In genomic region chr11:88508808-88509581, GRCh38 we compare ENCODE assay signal across 8 cellular contexts.
DNase-seq lines count a peak whose midpoint lies in the region; ATAC-seq and TF ChIP-seq lines count a peak whose summit lies in the region.

No MANE protein-coding gene starts in this region.

- H3K27ac Mint-ChIP-seq in activated B cell treated with CpG ODN at 0.5 μM for 24 hours = no peak overlapping the region
- H3K27ac Mint-ChIP-seq in progenitor cell of endocrine pancreas = no peak overlapping the region
- H3K27ac Mint-ChIP-seq in Caco-2 (ENCODE audit: unreplicated experiment) = no peak overlapping the region

- H3K27me3 Mint-ChIP-seq in activated B cell treated with CpG ODN at 0.5 μM for 24 hours (peaks cover 39% of the 10 kb centered on the region), progenitor cell of endocrine pancreas (peaks cover 68% of the 10 kb centered on the region), Caco-2 (ENCODE audit: insufficient read depth, unreplicated experiment) (peaks cover 3% of the 10 kb centered on the region)

- no peaks in the 10 kb centered on the region for H3K36me3 ChIP-seq in Caco-2 (ENCODE audit: control insufficient read depth, insufficient read depth, low read length)

- peaks cover 7% of the 10 kb centered on the region for H3K4me1 Mint-ChIP-seq in activated B cell treated with CpG ODN at 0.5 μM for 24 hours
- H3K4me1 Mint-ChIP-seq in progenitor cell of endocrine pancreas (ENCODE audit: low read depth) = peaks cover 1% of the 10 kb centered on the region
- H3K4me1 Mint-ChIP-seq in Caco-2 (ENCODE audit: low read depth, unreplicated experiment) = no peaks in the 10 kb centered on the region

- ATAC-seq in activated B cell treated with CpG ODN at 0.5 μM for 24 hours (ENCODE audit: low read depth) (no peak), foreskin keratinocyte (peak; percentile 87), HG03280 (IDR thresholded peaks at IDR 0.05; ENCODE audit: unreplicated experiment) (no peak)

- H3K36me3 Mint-ChIP-seq in activated B cell treated with CpG ODN at 0.5 μM for 24 hours (ENCODE audit: low read depth) (no peaks in the 10 kb centered on the region), progenitor cell of endocrine pancreas (ENCODE audit: insufficient read depth) (no peaks in the 10 kb centered on the region), Caco-2 (ENCODE audit: insufficient read depth, unreplicated experiment) (no peaks in the 10 kb centered on the region)

- no peaks in the 10 kb centered on the region for H3K9me3 ChIP-seq in Caco-2

- no peak overlapping the region for H3K4me3 ChIP-seq in Caco-2 (ENCODE audit: low read depth, low read length)

- H3K4me1 ChIP-seq in foreskin keratinocyte (peaks cover 4% of the 10 kb centered on the region), Caco-2 (no peaks in the 10 kb centered on the region)

- peak; percentile 64 for DNase-seq in activated effector memory CD4-positive, alpha-beta T cell treated with anti-CD3 and anti-CD28 coated beads, Interleukin-2, amount 50 U/mL, for 16 hours
- DNase-seq in activated effector memory CD4-positive, alpha-beta T cell treated with Interleukin-2 at 50 U/mL for 16 hours = no peak
- DNase-seq in activated B cell treated with CpG ODN at 0.5 μM for 24 hours (no peak), foreskin keratinocyte (no peak), progenitor cell of endocrine pancreas (ENCODE audit: low spot score, unreplicated experiment) (peak; percentile 24), Caco-2 (no peak), NCI-H82 (lab: John Stamatoyannopoulos, UW) (no peak)

- CTCF ChIA-PET in activated B cell treated with CpG ODN at 0.5 μM for 24 hours (lab: Charles Lee) (no interaction called here), Caco-2 (lab: Charles Lee) (no interaction called here)

- H3K27me3 ChIP-seq in foreskin keratinocyte (no peaks in the 10 kb centered on the region), Caco-2 (replicated peaks; ENCODE audit: control insufficient read depth, insufficient read depth, low read length) (no peaks in the 10 kb centered on the region)

- POLR2A ChIA-PET in activated B cell treated with CpG ODN at 0.5 μM for 24 hours (lab: Charles Lee) (no interaction called here), Caco-2 (lab: Charles Lee) (no interaction called here)

- H3K27ac ChIP-seq in foreskin keratinocyte = no peak overlapping the region

- peak overlapping the region; percentile 30 for H3K4me3 Mint-ChIP-seq in activated B cell treated with CpG ODN at 0.5 μM for 24 hours
- peak overlapping the region; percentile 65 for H3K4me3 Mint-ChIP-seq in progenitor cell of endocrine pancreas (ENCODE audit: low read depth)
- no peak overlapping the region for H3K4me3 Mint-ChIP-seq in Caco-2 (ENCODE audit: unreplicated experiment)

- intact Hi-C loops in activated B cell treated with CpG ODN at 0.5 μM for 24 hours (cut with micrococcal nuclease) (no loop called here), Caco-2 (cut with micrococcal nuclease; ENCODE audit: unreplicated experiment) (no loop called here)

- TF ChIP-seq CTCF in activated B cell treated with CpG ODN at 0.5 μM for 24 hours (IDR thresholded peaks at IDR 0.05) (no peak), foreskin keratinocyte (conservative IDR thresholded peaks at IDR 0.05) (no peak), progenitor cell of endocrine pancreas (IDR thresholded peaks at IDR 0.05; ENCODE audit: unreplicated experiment) (no peak), Caco-2 (IDR thresholded peaks at IDR 0.05; ENCODE audit: insufficient read depth in 1 of 2, low read depth in 1 of 2, low read length in 1 of 2, severe bottlenecking in 1 of 2, unreplicated experiment in 1 of 2) (no peak)

- H3K9me3 Mint-ChIP-seq in activated B cell treated with CpG ODN at 0.5 μM for 24 hours (no peaks in the 10 kb centered on the region), progenitor cell of endocrine pancreas (ENCODE audit: low read depth) (no peaks in the 10 kb centered on the region), Caco-2 (ENCODE audit: unreplicated experiment) (no peaks in the 10 kb centered on the region)

- BruUV-seq in Caco-2 (replicated peaks; lab: Mats Ljungman, UMichigan) = no TSS peak

Comparison
In these comparisons a context has a peak if more than half of its experiments do, and no peak if none do; other contexts are left out.
1. DNase-seq: peak in activated effector memory CD4-positive, alpha-beta T cell treated with anti-CD3 and anti-CD28 coated beads, Interleukin-2, amount 50 U/mL, for 16 hours (single experiment) and progenitor cell of endocrine pancreas (single experiment); none in activated effector memory CD4-positive, alpha-beta T cell treated with Interleukin-2 at 50 U/mL for 16 hours (single experiment), activated B cell treated with CpG ODN at 0.5 μM for 24 hours (single experiment), foreskin keratinocyte (0 of 2), Caco-2 (0 of 2) and NCI-H82 (single experiment).